24 cellular contexts compared by ENCODE assay signal in genomic region chr12:5887758-5888157, GRCh38. TPM values are rescaled to one million over a fixed set of nuclear protein-coding genes. Genes with fewer than 3 reads are reported as not detected.
DNase-seq lines count a peak whose midpoint lies in the region; ATAC-seq and TF ChIP-seq lines count a peak whose summit lies in the region.
"Had no signal": no experiment of that assay in that cellular context is flagged by ENCODE, and none has a peak within 500 bp of the region (broad histone marks: within the 10 kb centered on the region; RNA-seq: fewer than 3 reads in every experiment).

No MANE protein-coding gene starts in this region.

- no peak for ATAC-seq in stimulated activated naive CD8-positive, alpha-beta T cell treated with anti-CD3 and anti-CD28 coated beads, Interleukin-15, Interleukin-2, amounts not matched to agents 100 U/mL and 50 U/mL, for 24 hours
- ATAC-seq in activated B cell treated with CpG ODN at 0.5 μM for 24 hours (ENCODE audit: low read depth) (no peak), GM18868 (IDR thresholded peaks at IDR 0.05; ENCODE audit: unreplicated experiment) (no peak)
- ATAC-seq in stimulated activated naive CD8-positive, alpha-beta T cell treated with anti-CD3 and anti-CD28 coated beads, Interleukin-15, amount 100 ng/mL, for 72 hours = peak; percentile 58
- ATAC-seq: HCT116 had no signal

- intact Hi-C loops in activated B cell treated with CpG ODN at 0.5 μM for 24 hours (cut with micrococcal nuclease) = no loop called here
- intact Hi-C loops in dendritic cell treated with granulocyte-macrophage colony-stimulating factor and Interleukin-4, amounts not matched to agents 40 ng/mL and 50 ng/mL, for 4 days (cut with micrococcal nuclease) = no loop called here

- peak overlapping the region; percentile 77 for H3K4me3 Mint-ChIP-seq in stimulated activated naive CD8-positive, alpha-beta T cell treated with anti-CD3 and anti-CD28 coated beads, Interleukin-15, Interleukin-2, amounts not matched to agents 100 ng/mL and 50 ng/mL, for 24 hours
- H3K4me3 Mint-ChIP-seq in activated B cell treated with CpG ODN at 0.5 μM for 24 hours = peak overlapping the region; percentile 13
- H3K4me3 Mint-ChIP-seq in dendritic cell treated with granulocyte-macrophage colony-stimulating factor and Interleukin-4, amounts not matched to agents 40 ng/mL and 50 ng/mL, for 4 days = peak overlapping the region; percentile 40
- peak overlapping the region; percentile 79 to 84 for H3K4me3 Mint-ChIP-seq in stimulated activated naive CD8-positive, alpha-beta T cell treated with anti-CD3 and anti-CD28 coated beads, Interleukin-15, amount 100 ng/mL, for 72 hours
- H3K4me3 Mint-ChIP-seq: brain had no signal

- POLR2A ChIA-PET in activated B cell treated with CpG ODN at 0.5 μM for 24 hours (lab: Charles Lee) = no interaction called here

- CTCF ChIA-PET in activated B cell treated with CpG ODN at 0.5 μM for 24 hours (lab: Charles Lee) = no interaction called here

- DNase-seq in stimulated activated naive CD8-positive, alpha-beta T cell treated with anti-CD3 and anti-CD28 coated beads, Interleukin-15, Interleukin-2, amounts not matched to agents 100 U/mL and 50 U/mL, for 24 hours = no peak
- no peak for DNase-seq in activated B cell treated with CpG ODN at 0.5 μM for 24 hours
- DNase-seq in stimulated activated naive CD8-positive, alpha-beta T cell treated with anti-CD3 and anti-CD28 coated beads, Interleukin-15, amount 100 ng/mL, for 72 hours = no peak
- DNase-seq in HT-29 (ENCODE audit: low spot score) = no peak
- DNase-seq in DMS 273 treated with DMSO at 0.1 percent for 48 hours (lab: John Stamatoyannopoulos, UW) = no peak
- DNase-seq: activated CD4-positive, alpha-beta T cell treated with anti-CD3 and anti-CD28 coated beads for 1 hour; COR-L47; DMS79 treated with DMSO at 0.1 percent for 48 hours; esophagus squamous epithelium; KG1; mammary epithelial cell; MV-4-11; NCI-H1694; NCI-H2171; NCI-H526 treated with DMSO at 0.1 percent for 48 hours; RPMI8226; stimulated activated CD4-positive, alpha-beta T cell treated with anti-CD3 and anti-CD28 coated beads, Interleukin-2, amount 100 ng/mL, for 48 hours; stomach; transverse colon had no signal

- no peak for TF ChIP-seq CTCF in activated B cell treated with CpG ODN at 0.5 μM for 24 hours (IDR thresholded peaks at IDR 0.05)

- H3K27ac Mint-ChIP-seq in stimulated activated naive CD8-positive, alpha-beta T cell treated with anti-CD3 and anti-CD28 coated beads, Interleukin-15, Interleukin-2, amounts not matched to agents 100 ng/mL and 50 ng/mL, for 24 hours = no peak overlapping the region
- no peak overlapping the region for H3K27ac Mint-ChIP-seq in activated B cell treated with CpG ODN at 0.5 μM for 24 hours
- H3K27ac Mint-ChIP-seq in dendritic cell treated with granulocyte-macrophage colony-stimulating factor and Interleukin-4, amounts not matched to agents 40 ng/mL and 50 ng/mL, for 4 days = no peak overlapping the region
- no peak overlapping the region for H3K27ac Mint-ChIP-seq in stimulated activated naive CD8-positive, alpha-beta T cell treated with anti-CD3 and anti-CD28 coated beads, Interleukin-15, amount 100 ng/mL, for 72 hours
- H3K27ac Mint-ChIP-seq: brain had no signal

- no peaks in the 10 kb centered on the region for H3K36me3 Mint-ChIP-seq in stimulated activated naive CD8-positive, alpha-beta T cell treated with anti-CD3 and anti-CD28 coated beads, Interleukin-15, Interleukin-2, amounts not matched to agents 100 ng/mL and 50 ng/mL, for 24 hours (ENCODE audit: low read depth)
- no peaks in the 10 kb centered on the region for H3K36me3 Mint-ChIP-seq in activated B cell treated with CpG ODN at 0.5 μM for 24 hours (ENCODE audit: low read depth)
- H3K36me3 Mint-ChIP-seq in dendritic cell treated with granulocyte-macrophage colony-stimulating factor and Interleukin-4, amounts not matched to agents 40 ng/mL and 50 ng/mL, for 4 days (ENCODE audit: low read depth) = no peaks in the 10 kb centered on the region
- H3K36me3 Mint-ChIP-seq: brain had no signal

- no peaks in the 10 kb centered on the region for H3K9me3 Mint-ChIP-seq in stimulated activated naive CD8-positive, alpha-beta T cell treated with anti-CD3 and anti-CD28 coated beads, Interleukin-15, Interleukin-2, amounts not matched to agents 100 ng/mL and 50 ng/mL, for 24 hours
- H3K9me3 Mint-ChIP-seq in activated B cell treated with CpG ODN at 0.5 μM for 24 hours = peaks cover 4% of the 10 kb centered on the region
- no peaks in the 10 kb centered on the region for H3K9me3 Mint-ChIP-seq in dendritic cell treated with granulocyte-macrophage colony-stimulating factor and Interleukin-4, amounts not matched to agents 40 ng/mL and 50 ng/mL, for 4 days
- H3K9me3 Mint-ChIP-seq in stimulated activated naive CD8-positive, alpha-beta T cell treated with anti-CD3 and anti-CD28 coated beads, Interleukin-15, amount 100 ng/mL, for 72 hours = no peaks in the 10 kb centered on the region

- H3K4me1 Mint-ChIP-seq in stimulated activated naive CD8-positive, alpha-beta T cell treated with anti-CD3 and anti-CD28 coated beads, Interleukin-15, Interleukin-2, amounts not matched to agents 100 ng/mL and 50 ng/mL, for 24 hours (ENCODE audit: low read depth) = peaks cover 7% of the 10 kb centered on the region
- peaks cover 8% of the 10 kb centered on the region for H3K4me1 Mint-ChIP-seq in activated B cell treated with CpG ODN at 0.5 μM for 24 hours
- H3K4me1 Mint-ChIP-seq in dendritic cell treated with granulocyte-macrophage colony-stimulating factor and Interleukin-4, amounts not matched to agents 40 ng/mL and 50 ng/mL, for 4 days (ENCODE audit: low read depth) = peaks cover 5% of the 10 kb centered on the region
- H3K4me1 Mint-ChIP-seq in stimulated activated naive CD8-positive, alpha-beta T cell treated with anti-CD3 and anti-CD28 coated beads, Interleukin-15, amount 100 ng/mL, for 72 hours = peaks cover 16% of the 10 kb centered on the region
- H3K4me1 Mint-ChIP-seq: brain had no signal

- peaks cover 46% of the 10 kb centered on the region for H3K27me3 Mint-ChIP-seq in stimulated activated naive CD8-positive, alpha-beta T cell treated with anti-CD3 and anti-CD28 coated beads, Interleukin-15, Interleukin-2, amounts not matched to agents 100 ng/mL and 50 ng/mL, for 24 hours
- H3K27me3 Mint-ChIP-seq in activated B cell treated with CpG ODN at 0.5 μM for 24 hours = peaks cover 30% of the 10 kb centered on the region
- peaks cover 41% of the 10 kb centered on the region for H3K27me3 Mint-ChIP-seq in dendritic cell treated with granulocyte-macrophage colony-stimulating factor and Interleukin-4, amounts not matched to agents 40 ng/mL and 50 ng/mL, for 4 days
- peaks cover 58% of the 10 kb centered on the region for H3K27me3 Mint-ChIP-seq in stimulated activated naive CD8-positive, alpha-beta T cell treated with anti-CD3 and anti-CD28 coated beads, Interleukin-15, amount 100 ng/mL, for 72 hours

RNA-seq across cellular contexts. Expression of gene ANO2, which starts 57.3 kb away (rescaled TPM):
- total RNA-seq in activated B cell treated with CpG ODN at 0.5 μM for 24 hours = not detected in 2 replicates
- total RNA-seq in HT-29 (2014; rRNA removed; shearing (Covaris generic)) = not detected in 2 replicates

Comparison
In these comparisons a context has a peak if more than half of its experiments do, and no peak if none do; other contexts are left out.
1. H3K4me3 Mint-ChIP-seq: peak in every context shown above with its lines; median percentile 82 in stimulated activated naive CD8-positive, alpha-beta T cell treated with anti-CD3 and anti-CD28 coated beads, Interleukin-15, amount 100 ng/mL, for 72 hours; 77 in stimulated activated naive CD8-positive, alpha-beta T cell treated with anti-CD3 and anti-CD28 coated beads, Interleukin-15, Interleukin-2, amounts not matched to agents 100 ng/mL and 50 ng/mL, for 24 hours; 40 in dendritic cell treated with granulocyte-macrophage colony-stimulating factor and Interleukin-4, amounts not matched to agents 40 ng/mL and 50 ng/mL, for 4 days; 13 in activated B cell treated with CpG ODN at 0.5 μM for 24 hours.